Comparison of ENCODE assay signal across 13 cellular contexts in the genomic region with DNA sequence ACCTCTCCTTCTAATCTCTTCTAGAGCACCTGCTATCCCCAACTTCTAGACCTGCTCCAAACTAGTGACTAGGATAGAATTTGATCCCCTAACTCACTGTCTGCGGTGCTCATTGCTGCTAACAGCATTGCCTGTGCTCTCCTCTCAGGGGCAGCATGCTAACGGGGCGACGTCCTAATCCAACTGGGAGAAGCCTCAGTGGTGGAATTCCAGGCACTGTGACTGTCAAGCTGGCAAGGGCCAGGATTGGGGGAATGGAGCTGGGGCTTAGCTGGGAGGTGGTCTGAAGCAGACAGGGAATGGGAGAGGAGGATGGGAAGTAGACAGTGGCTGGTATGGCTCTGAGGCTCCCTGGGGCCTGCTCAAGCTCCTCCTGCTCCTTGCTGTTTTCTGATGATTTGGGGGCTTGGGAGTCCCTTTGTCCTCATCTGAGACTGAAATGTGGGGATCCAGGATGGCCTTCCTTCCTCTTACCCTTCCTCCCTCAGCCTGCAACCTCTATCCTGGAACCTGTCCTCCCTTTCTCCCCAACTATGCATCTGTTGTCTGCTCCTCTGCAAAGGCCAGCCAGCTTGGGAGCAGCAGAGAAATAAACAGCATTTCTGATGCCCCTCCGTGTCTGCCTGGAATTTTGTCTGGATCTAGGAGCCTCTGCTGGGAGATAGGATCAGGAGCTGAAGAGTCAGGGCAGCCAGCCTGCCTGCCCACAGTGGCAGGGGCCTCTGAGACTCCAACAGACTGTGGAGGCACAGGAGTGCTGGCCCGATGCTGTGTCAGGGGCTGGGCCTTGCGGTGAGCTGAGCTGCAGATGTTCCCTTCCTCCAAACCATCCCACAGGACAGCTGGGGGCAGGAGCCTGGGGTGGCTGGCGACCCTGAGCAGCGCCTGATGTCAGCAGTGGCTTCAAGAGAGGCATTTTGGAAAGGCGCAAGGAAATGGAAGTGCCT. TPM values are rescaled to one million over a fixed set of nuclear protein-coding genes. Genes with fewer than 3 reads are reported as not detected.
DNase-seq lines count a peak whose midpoint lies in the region; TF ChIP-seq lines count a peak whose summit lies in the region.
"Had no signal": no experiment of that assay in that cellular context is flagged by ENCODE, and none has a peak within 500 bp of the region (broad histone marks: within the 10 kb centered on the region; RNA-seq: fewer than 3 reads in every experiment).

No MANE protein-coding gene starts in this region.

- H3K79me2 ChIP-seq in smooth muscle cell (ENCODE audit: low read depth): no peaks in the 10 kb centered on the region

- peak overlapping the region; percentile 37 for H3K4me2 ChIP-seq in smooth muscle cell

- H3K9me3 ChIP-seq in smooth muscle cell (replicated peaks; ENCODE audit: low read depth): no peaks in the 10 kb centered on the region

- DNase-seq in NCI-H1694 treated with DMSO at 0.1 percent for 48 hours (lab: John Stamatoyannopoulos, UW) (peak; percentile 22), NCI-H1694 (lab: John Stamatoyannopoulos, UW) (no peak), glutamatergic neuron (peak; percentile 49), smooth muscle cell (lab: John Stamatoyannopoulos, UW; ENCODE audit: unreplicated experiment) (no peak), DMS114 treated with DMSO at 0.1 percent for 48 hours (lab: John Stamatoyannopoulos, UW; ENCODE audit: unreplicated experiment) (no peak), HuH-7.5 (ENCODE audit: low spot score) (no peak)
- DNase-seq: 8988T; activated CD8-positive, alpha-beta memory T cell treated with anti-CD3 and anti-CD28 coated beads for 24 hours; amniotic stem cell; NCI-H1092 treated with DMSO at 0.1 percent for 48 hours; NK-92 treated with Interleukin-12 subunit alpha and Interleukin-12 subunit beta, amount 100 ng/mL, for 24 hours had no signal

- no peaks in the 10 kb centered on the region for H3K36me3 Mint-ChIP-seq in glutamatergic neuron (ENCODE audit: unreplicated experiment)

- H3K4me3 Mint-ChIP-seq in glutamatergic neuron (ENCODE audit: unreplicated experiment): peak overlapping the region; percentile 52
- H3K4me3 Mint-ChIP-seq: T-helper 1 cell treated with Interleukin-12 subunit alpha and Interleukin-12 subunit beta and Interleukin-4 antibody, amounts not matched to agents 30 μg/mL and 1 μg/mL, for 36 hours had no signal

- TF ChIP-seq CTCF in glutamatergic neuron (IDR thresholded peaks at IDR 0.05; ENCODE audit: partially characterized antibody, unreplicated experiment) (no peak), smooth muscle cell (IDR thresholded peaks at IDR 0.05; ENCODE audit: borderline replicate concordance, insufficient read depth, poor library complexity, severe bottlenecking) (no peak)

- no peaks in the 10 kb centered on the region for H3K36me3 ChIP-seq in smooth muscle cell (ENCODE audit: low read depth)

- WGBS in smooth muscle cell (ENCODE audit: low lambda C conversion rate): 36% methylated on average over 10 of the region's 10 CpGs

- H3K9ac ChIP-seq in smooth muscle cell (ENCODE audit: low read depth): no peak overlapping the region

- peaks cover 50% of the 10 kb centered on the region for H3K4me1 Mint-ChIP-seq in glutamatergic neuron (ENCODE audit: low read depth, unreplicated experiment)

- H3K9me3 Mint-ChIP-seq in glutamatergic neuron (ENCODE audit: unreplicated experiment): peaks cover 8% of the 10 kb centered on the region
- H3K9me3 Mint-ChIP-seq: T-helper 1 cell treated with Interleukin-12 subunit alpha and Interleukin-12 subunit beta and Interleukin-4 antibody, amounts not matched to agents 30 μg/mL and 1 μg/mL, for 36 hours had no signal

- H2AFZ ChIP-seq in smooth muscle cell (ENCODE audit: low read depth): no peak overlapping the region

- peaks cover 54% of the 10 kb centered on the region for H3F3A ChIP-seq in smooth muscle cell (ENCODE audit: low read depth)

- H3K27me3 Mint-ChIP-seq in glutamatergic neuron (ENCODE audit: unreplicated experiment): peaks cover 23% of the 10 kb centered on the region

- H3K27ac ChIP-seq in smooth muscle cell (ENCODE audit: low read depth): peak overlapping the region; percentile 76
- H3K27ac ChIP-seq: HL-60 had no signal

- peak overlapping the region; percentile 69 for H3K27ac Mint-ChIP-seq in glutamatergic neuron (ENCODE audit: unreplicated experiment)
- H3K27ac Mint-ChIP-seq: T-helper 1 cell treated with Interleukin-12 subunit alpha and Interleukin-12 subunit beta and Interleukin-4 antibody, amounts not matched to agents 30 μg/mL and 1 μg/mL, for 36 hours had no signal

- H4K20me1 ChIP-seq in smooth muscle cell (ENCODE audit: low read depth): no peaks in the 10 kb centered on the region

- H3K27me3 ChIP-seq in smooth muscle cell (ENCODE audit: low read depth): no peaks in the 10 kb centered on the region

- H3K4me1 ChIP-seq in smooth muscle cell (ENCODE audit: low read depth): peaks cover 44% of the 10 kb centered on the region

- H3K4me3 ChIP-seq in smooth muscle cell: no peak overlapping the region

RNA-seq across cellular contexts. Expression of gene ISLR, which starts 3.0 kb away (rescaled TPM):
- total RNA-seq in glutamatergic neuron (ENCODE audit: unreplicated experiment) (1.2 TPM), smooth muscle cell (67.3 and 119 TPM in 2 replicates)
- polyA plus RNA-seq in smooth muscle cell: 93.3 and 130 TPM in 2 replicates

RNA-seq across cellular contexts. Expression of gene STRA6, which starts 26.1 kb away (rescaled TPM):
- 8.4 TPM for total RNA-seq in glutamatergic neuron (ENCODE audit: unreplicated experiment)
- total RNA-seq in smooth muscle cell: 111 and 124 TPM in 2 replicates
- polyA plus RNA-seq in smooth muscle cell: 237 and 253 TPM in 2 replicates

RNA-seq across cellular contexts. Expression of gene ISLR2, which starts 46.1 kb away (rescaled TPM):
- total RNA-seq in glutamatergic neuron (ENCODE audit: unreplicated experiment): 21.1 TPM
- 3.8 and 5.2 TPM in 2 replicates for total RNA-seq in smooth muscle cell
- 2.0 and 3.0 TPM in 2 replicates for polyA plus RNA-seq in smooth muscle cell

RNA-seq across cellular contexts. Expression of gene CCDC33, which starts 59.6 kb away (rescaled TPM):
- 0.49 TPM for total RNA-seq in glutamatergic neuron (ENCODE audit: unreplicated experiment)
- 2.1 and 3.8 TPM in 2 replicates for total RNA-seq in smooth muscle cell
- polyA plus RNA-seq in smooth muscle cell: 5.8 and 10.0 TPM in 2 replicates

Comparison
In these comparisons a context has a peak if more than half of its experiments do, and no peak if none do; other contexts are left out.
1. DNase-seq: peak in NCI-H1694 treated with DMSO at 0.1 percent for 48 hours (single experiment) and glutamatergic neuron (single experiment); none in NCI-H1694 (single experiment), smooth muscle cell (single experiment), DMS114 treated with DMSO at 0.1 percent for 48 hours (single experiment) and HuH-7.5 (single experiment).
2. RNA of gene ISLR, which starts 3.0 kb away (total RNA-seq): 67.3 to 119 TPM in smooth muscle cell; 1.2 TPM in glutamatergic neuron (single experiment); every median in the first group is over 10 times any median in the second.
3. RNA of gene STRA6, which starts 26.1 kb away (total RNA-seq): 111 to 124 TPM in smooth muscle cell; 8.4 TPM in glutamatergic neuron (single experiment); every median in the first group is over 10 times any median in the second.